ENCODE assay signal across 32 cellular contexts in genomic region chr11:12560861-12561260, GRCh38.
"Had no signal": no experiment of that assay in that cellular context is flagged by ENCODE, and none has a peak within 500 bp of the region (broad histone marks: within the 10 kb centered on the region; RNA-seq: fewer than 3 reads in every experiment).

No MANE protein-coding gene starts in this region.

- ATAC-seq: activated naive CD8-positive, alpha-beta T cell treated with anti-CD3 and anti-CD28 coated beads, Interleukin-2, amount 50 U/mL, for 24 hours; Panc1; SK-N-SH treated with all-trans-retinoic acid at 6 μM for 48 hours had no signal

- H3K4me3 ChIP-seq: MG63 had no signal

- H3K9me3 ChIP-seq: MG63 had no signal

- H3K27ac ChIP-seq: VCaP had no signal

- DNase-seq: activated B cell treated with CpG ODN at 0.5 μM for 24 hours; activated CD4-positive, alpha-beta memory T cell treated with anti-CD3 and anti-CD28 coated beads for 36 hours; activated CD4-positive, alpha-beta T cell treated with anti-CD3 and anti-CD28 coated beads for 4 hours; activated CD4-positive, alpha-beta T cell treated with anti-CD3 and anti-CD28 coated beads, Interleukin-2, amount 50 U/mL, for 1 hour; activated CD4-positive, CD25-positive, alpha-beta regulatory T cell treated with anti-CD3 and anti-CD28 coated beads, Interleukin-2, amount 50 U/mL, for 72 hours; activated CD8-positive, alpha-beta memory T cell treated with anti-CD3 and anti-CD28 coated beads, Interleukin-2, amount 50 U/mL, for 4 hours; activated effector memory CD4-positive, alpha-beta T cell treated with Interleukin-2 at 50 U/mL for 16 hours; activated naive CD4-positive, alpha-beta T cell treated with anti-CD3 and anti-CD28 coated beads, Interleukin-2, amount 10 ng/mL, durations not matched to agents 7 days and 5 days; activated naive CD8-positive, alpha-beta T cell treated with anti-CD3 and anti-CD28 coated beads, Interleukin-2, amount 50 U/mL, for 24 hours; activated T-cell treated with anti-CD3 and anti-CD28 coated beads for 4 hours; activated T-cell treated with anti-CD3 and anti-CD28 coated beads, Interleukin-2, amount 50 U/mL, for 48 hours; anterior cingulate cortex; central memory CD4-positive, alpha-beta T cell; Kasumi-1; KG1; MG63; NCI-H1048; NCI-H1105 treated with DMSO at 0.1 percent for 48 hours; NCI-H1436; NCI-H1694; NCI-H1930; NCI-H2081 treated with DMSO at 0.1 percent for 48 hours; NCI-H226; NCI-H526; NCI-H748 treated with DMSO at 0.1 percent for 48 hours; SIG-M5; T-helper 1 cell; T-helper 2 cell; T-helper 9 cell had no signal

- H3K36me3 ChIP-seq: MG63 had no signal

- H3K27me3 ChIP-seq: MG63 had no signal
